Comparison of ENCODE assay signal across 8 cellular contexts in genomic region chr18:48841381-48842258, GRCh38.
DNase-seq lines count a peak whose midpoint lies in the region; ATAC-seq, FAIRE-seq and TF ChIP-seq lines count a peak whose summit lies in the region.

No MANE protein-coding gene starts in this region.

- H3K4me1 Mint-ChIP-seq in T-cell, result peaks cover 82 to 90% (median 86%) of the 10 kb centered on the region in 3 donors

- H3K9me3 Mint-ChIP-seq in T-cell, result peaks cover 0 to 14% (median 0%) of the 10 kb centered on the region in 3 donors

- intact Hi-C loops in pancreas (cut with DNase I), result no loop called here

- H3K27ac ChIP-seq in pancreas, result peak overlapping the region; percentile 6 to 65 (median 60)

- peaks cover 2% of the 10 kb centered on the region for H3K36me3 Mint-ChIP-seq in T-cell

- peak; percentile 66 for DNase-seq in EL
- no peak for DNase-seq in T-cell
- DNase-seq in fibroblast of gingiva (ENCODE audit: low read depth), result peak; percentile 88
- peak in 1 of 6 donors; percentile 54 for DNase-seq in pancreas
- no peak for DNase-seq in activated gamma-delta T cell treated with Interleukin-2 at 50 U/mL for 16 hours

- TF ChIP-seq CTCF in pancreas (IDR thresholded peaks at IDR 0.05), result no peak

- ATAC-seq in T-cell (replicated peaks in 1 of 4) (no peak), pancreas (peak in 2 of 4 donors; percentile 35 to 51), GM19328 (IDR thresholded peaks at IDR 0.05; ENCODE audit: unreplicated experiment) (no peak), HG03457 (IDR thresholded peaks at IDR 0.05; ENCODE audit: unreplicated experiment) (no peak), HG02938 (IDR thresholded peaks at IDR 0.05; ENCODE audit: unreplicated experiment) (no peak)

- no peaks in the 10 kb centered on the region for H3K27me3 Mint-ChIP-seq in T-cell

- WGBS in pancreas, 2 donors, result 84 to 86% methylated on average over 30 to 31 of the region's 31 CpGs

- no peak for FAIRE-seq in pancreas (lab: Jason Lieb, UNC)

- no peaks in the 10 kb centered on the region for H3K9me3 ChIP-seq in pancreas

- no peaks in the 10 kb centered on the region for H3K27me3 ChIP-seq in pancreas

- H3K4me3 ChIP-seq in pancreas, result no peak overlapping the region

- POLR2A ChIA-PET in T-cell (lab: Charles Lee), result interaction anchor here (0.6 to 1.5 kb wide), 2 partner anchors 10 to 111 kb away, joined by 3 to 9 read pairs; no protein-coding TSS in a partner anchor

- CTCF ChIA-PET in T-cell (lab: Charles Lee), result interaction anchor here in 1 of 2 donors (0.6 kb wide), 1 partner anchor 68 kb away, joined by 3 read pairs; no protein-coding TSS in a partner anchor

- peaks cover 6 to 19% (median 10%) of the 10 kb centered on the region in 3 donors for H3K4me1 ChIP-seq in pancreas

- peak overlapping the region; percentile 89 to 96 for H3K27ac Mint-ChIP-seq in T-cell

- peak overlapping the region in 2 of 3 donors; percentile 37 to 69 for H3K4me3 Mint-ChIP-seq in T-cell

- H3K36me3 ChIP-seq in pancreas, result no peaks in the 10 kb centered on the region

Comparison
In these comparisons a context has a peak if more than half of its experiments do, and no peak if none do; other contexts are left out.
1. DNase-seq: peak in EL (single experiment) and fibroblast of gingiva (single experiment); none in T-cell (0 of 34) and activated gamma-delta T cell treated with Interleukin-2 at 50 U/mL for 16 hours (single experiment).